ENCODE assay signal across 8 cellular contexts in the genomic region with DNA sequence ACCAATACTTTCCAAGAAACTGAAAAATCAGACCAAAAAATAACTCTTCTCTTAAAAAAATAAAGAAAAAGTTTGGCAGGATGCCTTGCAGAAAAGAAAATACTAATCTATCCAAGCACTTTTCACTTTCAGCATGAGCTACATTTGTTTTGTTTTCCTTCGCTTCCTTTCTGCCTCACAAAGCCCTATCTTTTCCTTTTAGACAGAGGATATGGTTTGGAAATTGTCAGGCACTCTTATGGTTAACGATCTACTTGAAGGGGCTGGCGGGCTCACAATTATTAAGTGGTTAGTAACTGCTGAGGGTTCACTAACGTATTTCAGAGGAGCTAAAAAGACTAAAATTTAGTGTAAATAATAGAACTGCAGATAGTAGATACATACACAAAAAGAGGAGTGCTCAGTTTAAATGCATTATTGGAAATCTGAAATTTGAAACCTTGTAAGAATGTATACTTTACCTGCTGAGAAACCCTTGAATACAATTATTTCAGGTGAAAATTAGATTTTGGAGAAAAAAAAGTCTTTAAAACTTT. TPM values are rescaled to one million over a fixed set of nuclear protein-coding genes. Genes with fewer than 3 reads are reported as not detected.
DNase-seq lines count a peak whose midpoint lies in the region; TF ChIP-seq lines count a peak whose summit lies in the region.

No MANE protein-coding gene starts in this region.

- DNase-seq in NCI-H2227 treated with DMSO at 0.1 percent for 48 hours (lab: John Stamatoyannopoulos, UW) (peak; percentile 16), NCI-H2227 (lab: John Stamatoyannopoulos, UW; ENCODE audit: unreplicated experiment) (no peak), PC-9 (no peak), osteocyte (ENCODE audit: extremely low spot score, unreplicated experiment) (no peak), NCI-H1694 (lab: John Stamatoyannopoulos, UW) (no peak), NCI-H446 treated with DMSO at 0.1 percent for 48 hours (lab: John Stamatoyannopoulos, UW) (no peak), D341Med (ENCODE audit: low spot score) (no peak)

- no peaks in the 10 kb centered on the region for H3K27me3 Mint-ChIP-seq in osteocyte (ENCODE audit: unreplicated experiment)

- H4K20me1 ChIP-seq in PC-9 (ENCODE audit: insufficient read depth), result peaks cover 3% of the 10 kb centered on the region; the same call in 1 of the 2 replicates

- no peaks in the 10 kb centered on the region for H3K9me2 ChIP-seq in PC-9 (ENCODE audit: insufficient read depth)

- peak overlapping the region; percentile 94 for H3K4me3 ChIP-seq in PC-9
- peak overlapping the region; percentile 76 for H3K4me3 ChIP-seq in endocrine pancreas (ENCODE audit: control insufficient read depth, insufficient read depth, low read length)

- TF ChIP-seq CTCF in PC-9 (conservative IDR thresholded peaks at IDR 0.05), result no peak
- TF ChIP-seq CTCF in osteocyte (IDR thresholded peaks at IDR 0.05), result no peak

- POLR2A ChIA-PET in PC-9 (lab: Charles Lee; ENCODE audit: unreplicated experiment), result interaction anchor here (0.6 to 1.3 kb wide), 4 partner anchors 67 to 897 kb away, joined by 5 to 9 read pairs (median 6); a partner anchor contains a TSS

- peaks cover 2% of the 10 kb centered on the region for H3K36me3 Mint-ChIP-seq in osteocyte (ENCODE audit: unreplicated experiment)

- H3K9me3 Mint-ChIP-seq in osteocyte (ENCODE audit: unreplicated experiment), result no peaks in the 10 kb centered on the region

- H3K4me1 Mint-ChIP-seq in osteocyte (ENCODE audit: unreplicated experiment), result peaks cover 22% of the 10 kb centered on the region

- peak overlapping the region; percentile 92 for H3K4me2 ChIP-seq in PC-9

- H3K27ac Mint-ChIP-seq in osteocyte (ENCODE audit: unreplicated experiment), result peak overlapping the region; percentile 97

- H2AFZ ChIP-seq in PC-9, result peak overlapping the region; percentile 87

- no peaks in the 10 kb centered on the region for H3K9me3 ChIP-seq in PC-9 (ENCODE audit: insufficient read depth, low read depth)
- H3K9me3 ChIP-seq in endocrine pancreas (ENCODE audit: control insufficient read depth, low read length), result no peaks in the 10 kb centered on the region

- H3K4me3 Mint-ChIP-seq in osteocyte (ENCODE audit: unreplicated experiment), result peak overlapping the region; percentile 95

- intact Hi-C loops in PC-9 (cut with micrococcal nuclease; ENCODE audit: unreplicated experiment), result loop anchor here (5.0 to 10.0 kb wide), 3 partner anchors 95 to 412 kb away; a partner anchor contains a TSS

- H3K36me3 ChIP-seq in PC-9 (ENCODE audit: low read depth) (peaks cover 2% of the 10 kb centered on the region; the same call in 1 of the 2 replicates), endocrine pancreas (ENCODE audit: control insufficient read depth, insufficient read depth, low read length) (no peaks in the 10 kb centered on the region)

- H3K27ac ChIP-seq in PC-9, result peak overlapping the region; percentile 77

- H3F3A ChIP-seq in PC-9 (ENCODE audit: insufficient read depth, low read depth), result peaks cover 8% of the 10 kb centered on the region; the same call in 1 of the 2 replicates

- no peak overlapping the region for H3K9ac ChIP-seq in endocrine pancreas (ENCODE audit: control insufficient read depth, insufficient read depth, low read length)

- TSS peak; percentile 31 for BruUV-seq in PC-9 (replicated peaks; lab: Mats Ljungman, UMichigan)

- CTCF ChIA-PET in PC-9 (lab: Charles Lee), result no interaction called here

- H3K4me1 ChIP-seq in PC-9 (replicated peaks; ENCODE audit: insufficient read depth), result peaks cover 16% of the 10 kb centered on the region
- H3K4me1 ChIP-seq in endocrine pancreas (ENCODE audit: control insufficient read depth, insufficient read depth, low read length), result no peaks in the 10 kb centered on the region

- H3K27me3 ChIP-seq in PC-9 (ENCODE audit: insufficient read depth, low read depth), result no peaks in the 10 kb centered on the region
- H3K27me3 ChIP-seq in endocrine pancreas (ENCODE audit: control insufficient read depth, insufficient read depth, low read length), result no peaks in the 10 kb centered on the region

- peaks cover 28% of the 10 kb centered on the region for H3K79me2 ChIP-seq in PC-9 (ENCODE audit: low read depth)

RNA-seq across cellular contexts. Expression of a gene that starts 0.9 kb away (rescaled TPM):
- total RNA-seq in PC-9 (2021) (49.5 and 52.2 TPM in 2 replicates), osteocyte (52.3 and 53.6 TPM in 2 replicates)
